In genomic region chr11:96211433-96211832, GRCh38 we compare ENCODE assay signal across 13 cellular contexts.
DNase-seq lines count a peak whose midpoint lies in the region; ATAC-seq lines count a peak whose summit lies in the region.
"Had no signal": no experiment of that assay in that cellular context is flagged by ENCODE, and none has a peak within 500 bp of the region (broad histone marks: within the 10 kb centered on the region; RNA-seq: fewer than 3 reads in every experiment).

No MANE protein-coding gene starts in this region.

- peaks cover 86% of the 10 kb centered on the region for H3K4me1 Mint-ChIP-seq in activated T-cell treated with anti-CD3 and anti-CD28 coated beads, Interleukin-2, amount 50 U/mL, for 4 hours (ENCODE audit: low read depth)
- peaks cover 74 to 81% of the 10 kb centered on the region in 2 donors for H3K4me1 Mint-ChIP-seq in immature natural killer cell
- H3K4me1 Mint-ChIP-seq in stimulated activated naive CD8-positive, alpha-beta T cell treated with anti-CD3 and anti-CD28 coated beads, Interleukin-15, amount 100 ng/mL, for 72 hours, result peaks cover 85% of the 10 kb centered on the region

- H3K36me3 Mint-ChIP-seq in activated T-cell treated with anti-CD3 and anti-CD28 coated beads, Interleukin-2, amount 50 U/mL, for 4 hours (ENCODE audit: insufficient read depth), result peaks cover 11% of the 10 kb centered on the region
- peaks cover 0 to 8% (median 3%) of the 10 kb centered on the region in 3 donors for H3K36me3 Mint-ChIP-seq in immature natural killer cell
- H3K36me3 Mint-ChIP-seq: brain had no signal

- H3K9me3 Mint-ChIP-seq in activated T-cell treated with anti-CD3 and anti-CD28 coated beads, Interleukin-2, amount 50 U/mL, for 4 hours, result peaks cover 3% of the 10 kb centered on the region
- no peaks in the 10 kb centered on the region for H3K9me3 Mint-ChIP-seq in immature natural killer cell
- no peaks in the 10 kb centered on the region for H3K9me3 Mint-ChIP-seq in stimulated activated naive CD8-positive, alpha-beta T cell treated with anti-CD3 and anti-CD28 coated beads, Interleukin-15, amount 100 ng/mL, for 72 hours
- H3K9me3 Mint-ChIP-seq: brain had no signal

- DNase-seq in activated T-cell treated with anti-CD3 and anti-CD28 coated beads for 4 hours, result peak; percentile 26
- no peak for DNase-seq in activated T-cell treated with anti-CD3 and anti-CD28 coated beads, Interleukin-2, amount 50 U/mL, for 1 hour
- DNase-seq in activated T-cell treated with anti-CD3 and anti-CD28 coated beads, Interleukin-2, amount 50 U/mL, for 4 hours, result peak; percentile 21
- DNase-seq in immature natural killer cell, result peak in 1 of 3 donors; percentile 18
- DNase-seq in stimulated activated naive CD8-positive, alpha-beta T cell treated with anti-CD3 and anti-CD28 coated beads, Interleukin-15, amount 100 ng/mL, for 72 hours, result no peak
- no peak for DNase-seq in activated gamma-delta T cell treated with Interleukin-2 at 50 U/mL for 16 hours
- DNase-seq in medulla oblongata (ENCODE audit: extremely low spot score), result no peak
- DNase-seq: erythroblast, KG1, mammary epithelial cell, NCI-H2029 treated with DMSO at 0.1 percent for 48 hours had no signal

- peak overlapping the region; percentile 59 to 86 (median 76) for H3K27ac Mint-ChIP-seq in immature natural killer cell
- H3K27ac Mint-ChIP-seq in stimulated activated naive CD8-positive, alpha-beta T cell treated with anti-CD3 and anti-CD28 coated beads, Interleukin-15, amount 100 ng/mL, for 72 hours, result peak overlapping the region; percentile 87 to 95

- H3K27me3 Mint-ChIP-seq in activated T-cell treated with anti-CD3 and anti-CD28 coated beads, Interleukin-2, amount 50 U/mL, for 4 hours (ENCODE audit: low read depth), result no peaks in the 10 kb centered on the region
- H3K27me3 Mint-ChIP-seq in immature natural killer cell (ENCODE audit: low read depth in 3 of 3), result peaks cover 0 to 1% (median 0%) of the 10 kb centered on the region in 3 donors
- no peaks in the 10 kb centered on the region for H3K27me3 Mint-ChIP-seq in stimulated activated naive CD8-positive, alpha-beta T cell treated with anti-CD3 and anti-CD28 coated beads, Interleukin-15, amount 100 ng/mL, for 72 hours

- H3K4me3 Mint-ChIP-seq in activated T-cell treated with anti-CD3 and anti-CD28 coated beads, Interleukin-2, amount 50 U/mL, for 4 hours, result peak overlapping the region; percentile 65
- peak overlapping the region in 4 of 5 donors; percentile 16 to 34 (median 20) for H3K4me3 Mint-ChIP-seq in immature natural killer cell
- peak overlapping the region; percentile 51 to 81 for H3K4me3 Mint-ChIP-seq in stimulated activated naive CD8-positive, alpha-beta T cell treated with anti-CD3 and anti-CD28 coated beads, Interleukin-15, amount 100 ng/mL, for 72 hours
- H3K4me3 Mint-ChIP-seq: brain had no signal

- peak; percentile 47 to 69 for ATAC-seq in activated T-cell treated with anti-CD3 and anti-CD28 coated beads, Interleukin-2, amount 50 U/mL, for 4 hours
- peak; percentile 57 for ATAC-seq in stimulated activated naive CD8-positive, alpha-beta T cell treated with anti-CD3 and anti-CD28 coated beads, Interleukin-15, amount 100 ng/mL, for 72 hours
- no peak for ATAC-seq in HG02884 (IDR thresholded peaks at IDR 0.05; ENCODE audit: unreplicated experiment)

Comparison
In these comparisons a context has a peak if more than half of its experiments do, and no peak if none do; other contexts are left out.
1. DNase-seq: peak in activated T-cell treated with anti-CD3 and anti-CD28 coated beads for 4 hours (single experiment) and activated T-cell treated with anti-CD3 and anti-CD28 coated beads, Interleukin-2, amount 50 U/mL, for 4 hours (single experiment); none in activated T-cell treated with anti-CD3 and anti-CD28 coated beads, Interleukin-2, amount 50 U/mL, for 1 hour (single experiment), stimulated activated naive CD8-positive, alpha-beta T cell treated with anti-CD3 and anti-CD28 coated beads, Interleukin-15, amount 100 ng/mL, for 72 hours (0 of 2), activated gamma-delta T cell treated with Interleukin-2 at 50 U/mL for 16 hours (single experiment) and medulla oblongata (single experiment).
2. Peak in every context shown above with its lines, with median percentiles within 50 percentile points of each other: H3K4me3 Mint-ChIP-seq.